21 cellular contexts compared by ENCODE assay signal in genomic region chr6:52696418-52696817, GRCh38.
"Had no signal": no experiment of that assay in that cellular context is flagged by ENCODE, and none has a peak within 500 bp of the region (broad histone marks: within the 10 kb centered on the region; RNA-seq: fewer than 3 reads in every experiment).

No MANE protein-coding gene starts in this region.

- DNase-seq: activated B cell treated with CpG ODN at 0.5 μM for 24 hours; activated CD4-positive, alpha-beta T cell treated with anti-CD3 and anti-CD28 coated beads for 36 hours; activated CD4-positive, alpha-beta T cell treated with anti-CD3 and anti-CD28 coated beads, Interleukin-2, amount 50 U/mL, for 4 hours; activated CD8-positive, alpha-beta memory T cell treated with anti-CD3 and anti-CD28 coated beads, Interleukin-2, amount 50 U/mL, for 48 hours; activated naive CD4-positive, alpha-beta T cell; activated naive CD8-positive, alpha-beta T cell treated with anti-CD3 and anti-CD28 coated beads for 36 hours; activated T-cell treated with anti-CD3 and anti-CD28 coated beads, Interleukin-2, amount 50 U/mL, for 4 hours; amniotic stem cell; cortex of kidney; heart right ventricle; islet precursor cell; left colon; ovary; stimulated activated CD4-positive, alpha-beta T cell treated with anti-CD3 and anti-CD28 coated beads, Interleukin-12 subunit alpha, Interleukin-12 subunit beta, amount 100 ng/mL, for 4 hours; stimulated activated CD4-positive, alpha-beta T cell treated with anti-CD3 and anti-CD28 coated beads, Interleukin-4, amount 100 ng/mL, for 4 hours; stimulated activated naive CD8-positive, alpha-beta T cell treated with anti-CD3 and anti-CD28 coated beads, Interleukin-15, Interleukin-2, amounts not matched to agents 100 U/mL and 50 U/mL, for 24 hours; T1000; upper lobe of left lung had no signal

- H3K4me1 ChIP-seq: heart right ventricle, prostate gland, right atrium auricular region, upper lobe of left lung had no signal

- H3K27ac ChIP-seq: heart right ventricle, neutrophil, ovary, prostate gland, right atrium auricular region, upper lobe of left lung had no signal

- H3K4me3 ChIP-seq: heart right ventricle, ovary, prostate gland, right atrium auricular region, upper lobe of left lung had no signal

- H3K9me3 ChIP-seq: heart right ventricle, neutrophil, ovary, prostate gland, right atrium auricular region, upper lobe of left lung had no signal

- H3K27me3 ChIP-seq: ovary, right atrium auricular region, upper lobe of left lung had no signal

- H3K36me3 ChIP-seq: heart right ventricle, neutrophil, ovary, prostate gland, right atrium auricular region, upper lobe of left lung had no signal

- ATAC-seq: activated CD4-positive, alpha-beta T cell treated with anti-CD3 and anti-CD28 coated beads for 36 hours; activated T-cell treated with anti-CD3 and anti-CD28 coated beads, Interleukin-2, amount 50 U/mL, for 4 hours; heart right ventricle; left colon; stimulated activated naive CD8-positive, alpha-beta T cell treated with anti-CD3 and anti-CD28 coated beads, Interleukin-15, Interleukin-2, amounts not matched to agents 100 U/mL and 50 U/mL, for 24 hours had no signal
